In the genomic region with DNA sequence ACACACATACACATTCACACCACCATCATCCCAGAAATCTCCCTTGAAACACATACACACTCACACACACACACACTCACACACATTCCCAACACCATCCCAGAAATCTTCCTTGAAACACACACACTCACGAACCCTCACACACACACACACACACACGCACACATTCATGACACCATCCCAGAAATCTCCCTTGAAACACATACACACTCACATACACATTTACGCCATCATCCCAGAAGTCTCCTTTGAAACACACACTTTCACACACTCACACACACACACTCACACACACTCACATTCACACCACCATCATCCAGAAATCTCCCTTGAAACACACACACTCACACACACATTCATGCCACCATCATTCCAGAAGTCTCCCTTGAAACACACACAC, we compare ENCODE assay signal across 2 cellular contexts.
A peak's percentile ranks its signal among the peaks of the same experiment; 100 is the strongest.
TF ChIP-seq lines count a peak whose summit lies in the region.

No MANE protein-coding gene starts in this region.

TF ChIP-seq in HepG2, 621 proteins besides CTCF, POLR2A, EP300 and RAD21:
- TF ChIP-seq, protein P1, sequence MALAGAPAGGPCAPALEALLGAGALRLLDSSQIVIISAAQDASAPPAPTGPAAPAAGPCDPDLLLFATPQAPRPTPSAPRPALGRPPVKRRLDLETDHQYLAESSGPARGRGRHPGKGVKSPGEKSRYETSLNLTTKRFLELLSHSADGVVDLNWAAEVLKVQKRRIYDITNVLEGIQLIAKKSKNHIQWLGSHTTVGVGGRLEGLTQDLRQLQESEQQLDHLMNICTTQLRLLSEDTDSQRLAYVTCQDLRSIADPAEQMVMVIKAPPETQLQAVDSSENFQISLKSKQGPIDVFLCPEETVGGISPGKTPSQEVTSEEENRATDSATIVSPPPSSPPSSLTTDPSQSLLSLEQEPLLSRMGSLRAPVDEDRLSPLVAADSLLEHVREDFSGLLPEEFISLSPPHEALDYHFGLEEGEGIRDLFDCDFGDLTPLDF (CRISPR knock-in tag; IDR thresholded peaks at IDR 0.05), result no peak
- TF ChIP-seq HDAC6 (IDR thresholded peaks at IDR 0.05; ENCODE audit: low read depth, low read length), result no peak
- peak; percentile 46; the same call in 1 of the 2 replicates for TF ChIP-seq SP1 (IDR thresholded peaks at IDR 0.05)
- no peak for TF ChIP-seq SP1 (CRISPR knock-in tag; IDR thresholded peaks at IDR 0.05)
- TF ChIP-seq ZNF207 (IDR thresholded peaks at IDR 0.05; ENCODE audit: borderline replicate concordance), result 0 out of 2 replicates have a peak, but pooled peaks have one; percentile 23
- 0 out of 2 replicates have a peak, but pooled peaks have one; percentile 6 for TF ChIP-seq FOXP1 (IDR thresholded peaks at IDR 0.05)
- no peak for TF ChIP-seq FOXP1 (CRISPR knock-in tag; IDR thresholded peaks at IDR 0.05)

TF ChIP-seq in GM23338, 12 proteins besides CTCF, POLR2A, EP300 and RAD21:
- TF ChIP-seq EZH2phosphoT487 (IDR thresholded peaks at IDR 0.05; ENCODE audit: unreplicated experiment) (no peak), CREB1 (CRISPR knock-in tag; IDR thresholded peaks at IDR 0.05; ENCODE audit: low read depth) (no peak), POLR2AphosphoS5 (IDR thresholded peaks at IDR 0.05; ENCODE audit: low read depth) (no peak), NANOG (IDR thresholded peaks at IDR 0.05; ENCODE audit: borderline replicate concordance) (no peak)
- TF ChIP-seq, protein P2, sequence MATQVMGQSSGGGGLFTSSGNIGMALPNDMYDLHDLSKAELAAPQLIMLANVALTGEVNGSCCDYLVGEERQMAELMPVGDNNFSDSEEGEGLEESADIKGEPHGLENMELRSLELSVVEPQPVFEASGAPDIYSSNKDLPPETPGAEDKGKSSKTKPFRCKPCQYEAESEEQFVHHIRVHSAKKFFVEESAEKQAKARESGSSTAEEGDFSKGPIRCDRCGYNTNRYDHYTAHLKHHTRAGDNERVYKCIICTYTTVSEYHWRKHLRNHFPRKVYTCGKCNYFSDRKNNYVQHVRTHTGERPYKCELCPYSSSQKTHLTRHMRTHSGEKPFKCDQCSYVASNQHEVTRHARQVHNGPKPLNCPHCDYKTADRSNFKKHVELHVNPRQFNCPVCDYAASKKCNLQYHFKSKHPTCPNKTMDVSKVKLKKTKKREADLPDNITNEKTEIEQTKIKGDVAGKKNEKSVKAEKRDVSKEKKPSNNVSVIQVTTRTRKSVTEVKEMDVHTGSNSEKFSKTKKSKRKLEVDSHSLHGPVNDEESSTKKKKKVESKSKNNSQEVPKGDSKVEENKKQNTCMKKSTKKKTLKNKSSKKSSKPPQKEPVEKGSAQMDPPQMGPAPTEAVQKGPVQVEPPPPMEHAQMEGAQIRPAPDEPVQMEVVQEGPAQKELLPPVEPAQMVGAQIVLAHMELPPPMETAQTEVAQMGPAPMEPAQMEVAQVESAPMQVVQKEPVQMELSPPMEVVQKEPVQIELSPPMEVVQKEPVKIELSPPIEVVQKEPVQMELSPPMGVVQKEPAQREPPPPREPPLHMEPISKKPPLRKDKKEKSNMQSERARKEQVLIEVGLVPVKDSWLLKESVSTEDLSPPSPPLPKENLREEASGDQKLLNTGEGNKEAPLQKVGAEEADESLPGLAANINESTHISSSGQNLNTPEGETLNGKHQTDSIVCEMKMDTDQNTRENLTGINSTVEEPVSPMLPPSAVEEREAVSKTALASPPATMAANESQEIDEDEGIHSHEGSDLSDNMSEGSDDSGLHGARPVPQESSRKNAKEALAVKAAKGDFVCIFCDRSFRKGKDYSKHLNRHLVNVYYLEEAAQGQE (IDR thresholded peaks at IDR 0.05; ENCODE audit: unreplicated experiment), result no peak
- TF ChIP-seq, protein P3, sequence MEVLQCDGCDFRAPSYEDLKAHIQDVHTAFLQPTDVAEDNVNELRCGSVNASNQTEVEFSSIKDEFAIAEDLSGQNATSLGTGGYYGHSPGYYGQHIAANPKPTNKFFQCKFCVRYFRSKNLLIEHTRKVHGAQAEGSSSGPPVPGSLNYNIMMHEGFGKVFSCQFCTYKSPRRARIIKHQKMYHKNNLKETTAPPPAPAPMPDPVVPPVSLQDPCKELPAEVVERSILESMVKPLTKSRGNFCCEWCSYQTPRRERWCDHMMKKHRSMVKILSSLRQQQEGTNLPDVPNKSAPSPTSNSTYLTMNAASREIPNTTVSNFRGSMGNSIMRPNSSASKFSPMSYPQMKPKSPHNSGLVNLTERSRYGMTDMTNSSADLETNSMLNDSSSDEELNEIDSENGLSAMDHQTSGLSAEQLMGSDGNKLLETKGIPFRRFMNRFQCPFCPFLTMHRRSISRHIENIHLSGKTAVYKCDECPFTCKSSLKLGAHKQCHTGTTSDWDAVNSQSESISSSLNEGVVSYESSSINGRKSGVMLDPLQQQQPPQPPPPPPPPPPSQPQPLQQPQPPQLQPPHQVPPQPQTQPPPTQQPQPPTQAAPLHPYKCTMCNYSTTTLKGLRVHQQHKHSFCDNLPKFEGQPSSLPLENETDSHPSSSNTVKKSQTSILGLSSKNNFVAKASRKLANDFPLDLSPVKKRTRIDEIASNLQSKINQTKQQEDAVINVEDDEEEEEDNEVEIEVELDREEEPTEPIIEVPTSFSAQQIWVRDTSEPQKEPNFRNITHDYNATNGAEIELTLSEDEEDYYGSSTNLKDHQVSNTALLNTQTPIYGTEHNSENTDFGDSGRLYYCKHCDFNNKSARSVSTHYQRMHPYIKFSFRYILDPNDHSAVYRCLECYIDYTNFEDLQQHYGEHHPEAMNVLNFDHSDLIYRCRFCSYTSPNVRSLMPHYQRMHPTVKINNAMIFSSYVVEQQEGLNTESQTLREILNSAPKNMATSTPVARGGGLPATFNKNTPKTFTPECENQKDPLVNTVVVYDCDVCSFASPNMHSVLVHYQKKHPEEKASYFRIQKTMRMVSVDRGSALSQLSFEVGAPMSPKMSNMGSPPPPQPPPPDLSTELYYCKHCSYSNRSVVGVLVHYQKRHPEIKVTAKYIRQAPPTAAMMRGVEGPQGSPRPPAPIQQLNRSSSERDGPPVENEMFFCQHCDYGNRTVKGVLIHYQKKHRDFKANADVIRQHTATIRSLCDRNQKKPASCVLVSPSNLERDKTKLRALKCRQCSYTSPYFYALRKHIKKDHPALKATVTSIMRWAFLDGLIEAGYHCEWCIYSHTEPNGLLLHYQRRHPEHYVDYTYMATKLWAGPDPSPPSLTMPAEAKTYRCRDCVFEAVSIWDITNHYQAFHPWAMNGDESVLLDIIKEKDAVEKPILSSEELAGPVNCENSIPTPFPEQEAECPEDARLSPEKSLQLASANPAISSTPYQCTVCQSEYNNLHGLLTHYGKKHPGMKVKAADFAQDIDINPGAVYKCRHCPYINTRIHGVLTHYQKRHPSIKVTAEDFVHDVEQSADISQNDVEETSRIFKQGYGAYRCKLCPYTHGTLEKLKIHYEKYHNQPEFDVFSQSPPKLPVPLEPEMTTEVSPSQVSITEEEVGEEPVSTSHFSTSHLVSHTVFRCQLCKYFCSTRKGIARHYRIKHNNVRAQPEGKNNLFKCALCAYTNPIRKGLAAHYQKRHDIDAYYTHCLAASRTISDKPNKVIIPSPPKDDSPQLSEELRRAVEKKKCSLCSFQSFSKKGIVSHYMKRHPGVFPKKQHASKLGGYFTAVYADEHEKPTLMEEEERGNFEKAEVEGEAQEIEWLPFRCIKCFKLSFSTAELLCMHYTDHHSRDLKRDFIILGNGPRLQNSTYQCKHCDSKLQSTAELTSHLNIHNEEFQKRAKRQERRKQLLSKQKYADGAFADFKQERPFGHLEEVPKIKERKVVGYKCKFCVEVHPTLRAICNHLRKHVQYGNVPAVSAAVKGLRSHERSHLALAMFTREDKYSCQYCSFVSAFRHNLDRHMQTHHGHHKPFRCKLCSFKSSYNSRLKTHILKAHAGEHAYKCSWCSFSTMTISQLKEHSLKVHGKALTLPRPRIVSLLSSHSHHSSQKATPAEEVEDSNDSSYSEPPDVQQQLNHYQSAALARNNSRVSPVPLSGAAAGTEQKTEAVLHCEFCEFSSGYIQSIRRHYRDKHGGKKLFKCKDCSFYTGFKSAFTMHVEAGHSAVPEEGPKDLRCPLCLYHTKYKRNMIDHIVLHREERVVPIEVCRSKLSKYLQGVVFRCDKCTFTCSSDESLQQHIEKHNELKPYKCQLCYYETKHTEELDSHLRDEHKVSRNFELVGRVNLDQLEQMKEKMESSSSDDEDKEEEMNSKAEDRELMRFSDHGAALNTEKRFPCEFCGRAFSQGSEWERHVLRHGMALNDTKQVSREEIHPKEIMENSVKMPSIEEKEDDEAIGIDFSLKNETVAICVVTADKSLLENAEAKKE (CRISPR knock-in tag; IDR thresholded peaks at IDR 0.05), result no peak
